In the genomic region with DNA sequence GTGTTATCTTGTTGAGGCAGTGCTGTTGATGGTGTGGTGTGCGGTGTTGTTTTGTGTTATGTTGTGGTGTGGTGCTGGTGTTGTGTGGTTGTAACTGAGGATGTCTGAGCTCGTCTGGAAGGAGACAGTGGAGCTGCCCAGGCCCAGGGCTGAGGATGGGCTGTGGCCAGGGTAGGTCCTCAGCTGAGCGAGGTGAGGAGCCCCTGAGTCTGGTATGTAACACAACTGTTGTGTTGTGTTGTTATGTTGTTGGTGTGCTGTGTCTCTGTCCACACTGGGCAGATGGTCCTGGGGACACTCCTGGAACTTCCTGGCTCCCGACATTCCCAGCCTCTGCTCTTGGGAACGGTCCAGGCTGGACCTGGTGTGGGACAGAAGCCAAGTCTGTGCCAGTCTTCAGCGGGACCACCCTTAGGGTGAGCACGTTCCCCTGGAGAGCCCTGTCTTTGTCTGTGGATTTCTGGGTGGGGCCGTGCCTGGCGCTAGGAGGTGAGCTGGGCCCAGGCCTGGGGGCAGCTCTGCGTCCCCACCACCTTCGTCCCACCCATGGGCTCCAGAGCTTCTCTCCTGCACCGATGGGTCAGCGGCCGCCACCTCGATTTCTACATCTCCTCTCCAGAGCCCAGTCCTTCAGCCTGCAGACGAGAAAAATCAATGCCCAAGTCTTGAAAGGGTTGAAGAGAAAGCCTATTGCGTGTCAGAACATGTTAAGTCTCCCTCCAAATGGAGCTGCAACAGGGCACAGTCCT, we compare ENCODE assay signal across 1 cellular context.
TF ChIP-seq lines count a peak whose summit lies in the region.

No MANE protein-coding gene starts in this region.

TF ChIP-seq in GM12891, 5 proteins besides CTCF, POLR2A, EP300 and RAD21:
- no peak for TF ChIP-seq POU2F2 (IDR thresholded peaks at IDR 0.05; ENCODE audit: low read depth, low read length)
- TF ChIP-seq POLR2AphosphoS5 (IDR thresholded peaks at IDR 0.05; ENCODE audit: low read depth, low read length) = no peak
- no peak for TF ChIP-seq SPI1 (IDR thresholded peaks at IDR 0.05; ENCODE audit: low read depth, low read length)
- no peak for TF ChIP-seq TAF1 (IDR thresholded peaks at IDR 0.05; ENCODE audit: low read depth, low read length)
- no peak for TF ChIP-seq PAX5 (IDR thresholded peaks at IDR 0.05; ENCODE audit: insufficient read depth, low read length, severe bottlenecking)
